ENCODE assay signal across 1 cellular context in genomic region chr17:40113110-40113960, GRCh38.
TF ChIP-seq lines count a peak whose summit lies in the region.

No MANE protein-coding gene starts in this region.

TF ChIP-seq in K562, 482 proteins besides CTCF, POLR2A, EP300 and RAD21 (continued from another document and continues in another):
- TF ChIP-seq HMGXB4 (CRISPR knock-in tag; IDR thresholded peaks at IDR 0.05) (no peak), TRIM25 (IDR thresholded peaks at IDR 0.05; ENCODE audit: borderline replicate concordance) (no peak), ZNF23 (CRISPR knock-in tag; IDR thresholded peaks at IDR 0.05) (no peak), FIP1L1 (IDR thresholded peaks at IDR 0.05; ENCODE audit: low read depth, low read length, poor library complexity, severe bottlenecking) (no peak), BMI1 (IDR thresholded peaks at IDR 0.05; ENCODE audit: low read length) (no peak), CXXC5 (CRISPR knock-in tag; IDR thresholded peaks at IDR 0.05) (peak; percentile 71), RNF2 (IDR thresholded peaks at IDR 0.05) (no peak), POLR2B (IDR thresholded peaks at IDR 0.05; ENCODE audit: low read depth, partially characterized antibody) (no peak), ZNF184 (CRISPR knock-in tag; IDR thresholded peaks at IDR 0.05) (no peak), IFI16 (CRISPR knock-in tag; IDR thresholded peaks at IDR 0.05) (0 out of 2 replicates have a peak, but pooled peaks have one; percentile 22), YBX1 (IDR thresholded peaks at IDR 0.05) (no peak), HLTF (IDR thresholded peaks at IDR 0.05) (no peak), TFE3 (CRISPR knock-in tag; IDR thresholded peaks at IDR 0.05) (peak; percentile 46), DEAF1 (CRISPR knock-in tag; IDR thresholded peaks at IDR 0.05) (peak; percentile 55; the same call in 1 of the 2 replicates), RFX5 (IDR thresholded peaks at IDR 0.05; ENCODE audit: low read depth, low read length) (no peak), NFE2L1 (tag; IDR thresholded peaks at IDR 0.05; ENCODE audit: borderline replicate concordance, low read depth) (no peak), KDM5B (IDR thresholded peaks at IDR 0.05; ENCODE audit: insufficient replicate concordance, low read depth, low read length) (no peak), RAD51 (IDR thresholded peaks at IDR 0.05; ENCODE audit: borderline replicate concordance, low read depth) (peak; percentile 93), ZBTB43 (CRISPR knock-in tag; IDR thresholded peaks at IDR 0.05) (no peak), KLF10 (CRISPR knock-in tag; IDR thresholded peaks at IDR 0.05) (no peak), POLR3A (IDR thresholded peaks at IDR 0.05; ENCODE audit: borderline replicate concordance, extremely low read depth, insufficient read depth, insufficient read length) (no peak), NR2F6 (CRISPR knock-in tag; IDR thresholded peaks at IDR 0.05) (no peak), MTA1 (IDR thresholded peaks at IDR 0.05; ENCODE audit: borderline replicate concordance) (no peak), RFX1 (IDR thresholded peaks at IDR 0.05) (no peak), CUX1 (CRISPR knock-in tag; IDR thresholded peaks at IDR 0.05) (no peak), SIRT6 (IDR thresholded peaks at IDR 0.05; ENCODE audit: low read depth, low read length) (no peak), HNRNPK (IDR thresholded peaks at IDR 0.05; ENCODE audit: low read depth, low read length, poor library complexity, severe bottlenecking) (no peak), TFAP4 (CRISPR knock-in tag; IDR thresholded peaks at IDR 0.05; ENCODE audit: borderline replicate concordance) (peak; percentile 98), ESRRB (CRISPR knock-in tag; IDR thresholded peaks at IDR 0.05; ENCODE audit: borderline replicate concordance) (no peak), SOX6 (IDR thresholded peaks at IDR 0.05) (peak; percentile 61), HNRNPH1 (optimal IDR thresholded peaks at IDR 0.05; ENCODE audit: low read depth, low read length) (no peak), NFIC (IDR thresholded peaks at IDR 0.05) (peak; percentile 16; the same call in 1 of the 2 replicates), ZNF212 (CRISPR knock-in tag; IDR thresholded peaks at IDR 0.05) (no peak), FOXP1 (CRISPR knock-in tag; IDR thresholded peaks at IDR 0.05) (no peak), DMBX1 (CRISPR knock-in tag; IDR thresholded peaks at IDR 0.05; ENCODE audit: borderline replicate concordance) (peak; percentile 78; the same call in 1 of the 2 replicates), PCBP1 (IDR thresholded peaks at IDR 0.05; ENCODE audit: low read depth, low read length, poor library complexity, severe bottlenecking) (no peak), E2F6 (IDR thresholded peaks at IDR 0.05; ENCODE audit: borderline replicate concordance in 1 of 2, extremely low read depth in 1 of 2, insufficient read depth in 1 of 2, insufficient read length in 1 of 2, low read depth in 1 of 2, low read length in 1 of 2, poor library complexity in 1 of 2, severe bottlenecking in 1 of 2) (peak; percentile 75 to 85), SETDB1 (IDR thresholded peaks at IDR 0.05; ENCODE audit: low read length) (no peak), CBFB (CRISPR knock-in tag; IDR thresholded peaks at IDR 0.05) (no peak), ZBTB8A (IDR thresholded peaks at IDR 0.05; ENCODE audit: partially characterized antibody) (no peak), ZKSCAN1 (IDR thresholded peaks at IDR 0.05; ENCODE audit: low read depth, low read length) (no peak), DACH1 (IDR thresholded peaks at IDR 0.05; ENCODE audit: partially characterized antibody) (peak; percentile 94), FOXJ3 (CRISPR knock-in tag; IDR thresholded peaks at IDR 0.05) (no peak), NCOA6 (IDR thresholded peaks at IDR 0.05) (no peak), ZNF282 (CRISPR knock-in tag; IDR thresholded peaks at IDR 0.05) (no peak), PPARD (CRISPR knock-in tag; IDR thresholded peaks at IDR 0.05) (no peak), ZNF398 (CRISPR knock-in tag; IDR thresholded peaks at IDR 0.05) (no peak), ZBTB26 (CRISPR knock-in tag; IDR thresholded peaks at IDR 0.05) (no peak), ZNF311 (CRISPR knock-in tag; IDR thresholded peaks at IDR 0.05) (no peak), RBBP5 (IDR thresholded peaks at IDR 0.05; ENCODE audit: borderline replicate concordance, insufficient read depth, low read length, poor library complexity, severe bottlenecking) (no peak), ZNF77 (CRISPR knock-in tag; IDR thresholded peaks at IDR 0.05) (no peak), CTBP1 (IDR thresholded peaks at IDR 0.05; ENCODE audit: borderline replicate concordance) (peak; percentile 41; the same call in 1 of the 2 replicates)
